13 cellular contexts compared by ENCODE assay signal in the genomic region with DNA sequence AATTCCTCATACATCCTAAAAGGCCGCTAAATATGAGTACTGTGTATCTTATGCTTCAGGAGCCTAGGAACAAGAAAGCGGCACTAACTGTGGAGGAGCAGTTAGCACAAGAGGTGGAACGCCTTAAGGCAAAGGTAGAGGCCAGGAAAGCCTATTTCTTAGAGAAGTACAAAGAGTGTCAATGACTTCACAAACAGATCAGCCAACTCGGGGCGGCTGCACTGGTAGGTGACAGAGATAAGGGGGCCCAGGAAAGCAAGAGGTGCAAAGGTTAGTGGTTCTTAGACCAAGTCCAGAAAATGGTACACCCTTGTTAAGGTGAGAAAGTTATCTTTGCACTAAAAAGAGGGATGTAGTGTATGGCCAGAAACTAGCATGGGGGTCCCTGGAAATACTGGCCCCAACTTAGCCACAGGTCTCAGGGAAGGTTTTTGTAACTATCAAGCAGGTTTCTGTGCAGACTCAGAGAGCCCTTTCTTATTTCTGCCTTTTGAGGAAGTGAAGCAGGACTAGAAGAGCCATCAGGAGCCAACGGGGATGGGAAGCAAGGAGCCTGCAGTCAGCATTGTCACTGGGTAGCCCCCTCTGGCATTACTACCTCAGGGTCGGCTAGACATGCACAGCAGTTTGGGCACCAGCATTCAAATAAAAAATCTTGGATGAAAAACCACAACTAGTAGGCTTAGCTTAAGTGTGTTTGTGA. TPM values are rescaled to one million over a fixed set of nuclear protein-coding genes. Genes with fewer than 3 reads are reported as not detected.
DNase-seq lines count a peak whose midpoint lies in the region; ATAC-seq and TF ChIP-seq lines count a peak whose summit lies in the region.
"Had no signal": no experiment of that assay in that cellular context is flagged by ENCODE, and none has a peak within 500 bp of the region (broad histone marks: within the 10 kb centered on the region; RNA-seq: fewer than 3 reads in every experiment).

No MANE protein-coding gene starts in this region.

- TF ChIP-seq CTCF in activated CD8-positive, alpha-beta T cell treated with anti-CD3 and anti-CD28 coated beads for 36 hours (IDR thresholded peaks at IDR 0.05): no peak
- TF ChIP-seq CTCF in endodermal cell (conservative IDR thresholded peaks at IDR 0.05) (no peak), Peyer's patch (IDR thresholded peaks at IDR 0.05) (no peak), MCF 10A (IDR thresholded peaks at IDR 0.05; ENCODE audit: unreplicated experiment) (no peak)

- no peaks in the 10 kb centered on the region for H3K27me3 Mint-ChIP-seq in activated CD8-positive, alpha-beta T cell treated with anti-CD3 and anti-CD28 coated beads, Interleukin-2, amount 10 ng/mL, durations not matched to agents 7 days and 5 days (ENCODE audit: low read depth)
- H3K27me3 Mint-ChIP-seq in activated CD8-positive, alpha-beta T cell treated with anti-CD3 and anti-CD28 coated beads for 36 hours: no peaks in the 10 kb centered on the region
- H3K27me3 Mint-ChIP-seq in T-helper 17 cell (no peaks in the 10 kb centered on the region), endodermal cell (ENCODE audit: insufficient read depth) (no peaks in the 10 kb centered on the region), MCF 10A (ENCODE audit: insufficient read depth, unreplicated experiment) (no peaks in the 10 kb centered on the region)
- H3K27me3 Mint-ChIP-seq: CD8-positive, alpha-beta memory T cell had no signal

- no peak for TF ChIP-seq POLR2A in Peyer's patch (IDR thresholded peaks at IDR 0.05)

- no peak overlapping the region for H3K4me3 ChIP-seq in endodermal cell (ENCODE audit: low read length)
- H3K4me3 ChIP-seq in Peyer's patch: no peak overlapping the region

- H3K9me3 ChIP-seq in T-helper 17 cell (ENCODE audit: control insufficient read depth, low read length, poor library complexity, severe bottlenecking) (no peaks in the 10 kb centered on the region), endodermal cell (ENCODE audit: control insufficient read depth, low read length) (no peaks in the 10 kb centered on the region), Peyer's patch (no peaks in the 10 kb centered on the region)

- H3K36me3 ChIP-seq in endodermal cell (ENCODE audit: control insufficient read depth, insufficient read depth, low read length) (peaks cover 17% of the 10 kb centered on the region), Peyer's patch (peaks cover 0 to 88% (median 0%) of the 10 kb centered on the region in 3 donors)

- no peak for ATAC-seq in activated CD8-positive, alpha-beta T cell treated with anti-CD3 and anti-CD28 coated beads, Interleukin-2, amount 10 ng/mL, durations not matched to agents 7 days and 5 days
- no peak for ATAC-seq in activated CD8-positive, alpha-beta T cell treated with anti-CD3 and anti-CD28 coated beads for 36 hours
- ATAC-seq in T-helper 17 cell: no peak
- ATAC-seq: HCT116 had no signal

- no peak overlapping the region for H3K27ac ChIP-seq in endodermal cell (ENCODE audit: low read depth, low read length)
- no peak overlapping the region for H3K27ac ChIP-seq in Peyer's patch
- H3K27ac ChIP-seq: 22Rv1, HL-60 had no signal

- no peaks in the 10 kb centered on the region for H3K9me3 Mint-ChIP-seq in activated CD8-positive, alpha-beta T cell treated with anti-CD3 and anti-CD28 coated beads, Interleukin-2, amount 10 ng/mL, durations not matched to agents 7 days and 5 days (ENCODE audit: insufficient read depth)
- no peaks in the 10 kb centered on the region for H3K9me3 Mint-ChIP-seq in activated CD8-positive, alpha-beta T cell treated with anti-CD3 and anti-CD28 coated beads for 36 hours
- H3K9me3 Mint-ChIP-seq in endodermal cell: no peaks in the 10 kb centered on the region
- no peaks in the 10 kb centered on the region for H3K9me3 Mint-ChIP-seq in MCF 10A (ENCODE audit: unreplicated experiment)
- H3K9me3 Mint-ChIP-seq: CD8-positive, alpha-beta memory T cell had no signal

- peaks cover 19% of the 10 kb centered on the region for H3K4me1 Mint-ChIP-seq in activated CD8-positive, alpha-beta T cell treated with anti-CD3 and anti-CD28 coated beads, Interleukin-2, amount 10 ng/mL, durations not matched to agents 7 days and 5 days (ENCODE audit: low read depth)
- peaks cover 6% of the 10 kb centered on the region for H3K4me1 Mint-ChIP-seq in activated CD8-positive, alpha-beta T cell treated with anti-CD3 and anti-CD28 coated beads for 36 hours (ENCODE audit: low read depth)
- H3K4me1 Mint-ChIP-seq in T-helper 17 cell: peaks cover 9% of the 10 kb centered on the region
- H3K4me1 Mint-ChIP-seq in endodermal cell: peaks cover 18% of the 10 kb centered on the region
- H3K4me1 Mint-ChIP-seq in MCF 10A (ENCODE audit: insufficient read depth, unreplicated experiment): no peaks in the 10 kb centered on the region

- H3K4me1 ChIP-seq in endodermal cell (ENCODE audit: control insufficient read depth, insufficient read depth, low read length) (peaks cover 6% of the 10 kb centered on the region), Peyer's patch (no peaks in the 10 kb centered on the region)

- no peak overlapping the region for H3K4me3 Mint-ChIP-seq in activated CD8-positive, alpha-beta T cell treated with anti-CD3 and anti-CD28 coated beads, Interleukin-2, amount 10 ng/mL, durations not matched to agents 7 days and 5 days
- no peak overlapping the region for H3K4me3 Mint-ChIP-seq in activated CD8-positive, alpha-beta T cell treated with anti-CD3 and anti-CD28 coated beads for 36 hours
- H3K4me3 Mint-ChIP-seq in T-helper 17 cell: no peak overlapping the region
- peak overlapping the region; percentile 1 for H3K4me3 Mint-ChIP-seq in endodermal cell
- no peak overlapping the region for H3K4me3 Mint-ChIP-seq in MCF 10A (ENCODE audit: unreplicated experiment)
- H3K4me3 Mint-ChIP-seq: CD8-positive, alpha-beta memory T cell had no signal

- POLR2A ChIA-PET in activated CD8-positive, alpha-beta T cell treated with anti-CD3 and anti-CD28 coated beads, Interleukin-2, amount 10 ng/mL, durations not matched to agents 7 days and 5 days (lab: Charles Lee): no interaction called here
- POLR2A ChIA-PET in activated CD8-positive, alpha-beta T cell treated with anti-CD3 and anti-CD28 coated beads for 36 hours (lab: Charles Lee): interaction anchor here (1.0 kb wide), 1 partner anchor 20 kb away, joined by 3 read pairs; no protein-coding TSS in a partner anchor
- POLR2A ChIA-PET in MCF 10A (lab: Yijun Ruan, JAX): interaction anchor here (1.2 kb wide), 1 partner anchor 24 kb away, joined by 4 read pairs; no protein-coding TSS in a partner anchor

- H3K27ac Mint-ChIP-seq in activated CD8-positive, alpha-beta T cell treated with anti-CD3 and anti-CD28 coated beads, Interleukin-2, amount 10 ng/mL, durations not matched to agents 7 days and 5 days: peak overlapping the region; percentile 33
- H3K27ac Mint-ChIP-seq in activated CD8-positive, alpha-beta T cell treated with anti-CD3 and anti-CD28 coated beads for 36 hours: no peak overlapping the region
- H3K27ac Mint-ChIP-seq in T-helper 17 cell: peak overlapping the region; percentile 9
- peak overlapping the region; percentile 5 for H3K27ac Mint-ChIP-seq in endodermal cell
- H3K27ac Mint-ChIP-seq in MCF 10A (ENCODE audit: low read depth, unreplicated experiment): no peak overlapping the region

- BruUV-seq in MCF 10A (replicated peaks; lab: Mats Ljungman, UMichigan): no TSS peak

- DNase-seq in activated CD8-positive, alpha-beta T cell treated with anti-CD3 and anti-CD28 coated beads, Interleukin-2, amount 10 ng/mL, durations not matched to agents 7 days and 5 days: no peak
- DNase-seq in activated CD8-positive, alpha-beta T cell treated with anti-CD3 and anti-CD28 coated beads for 36 hours: no peak
- DNase-seq in T-helper 17 cell: no peak
- peak; percentile 61 for DNase-seq in endodermal cell
- DNase-seq in Peyer's patch: no peak
- no peak for DNase-seq in EL
- no peak for DNase-seq in MCF 10A (ENCODE audit: unreplicated experiment)
- DNase-seq: CD8-positive, alpha-beta memory T cell; DMS 273 treated with DMSO at 0.1 percent for 48 hours had no signal

- CTCF ChIA-PET in activated CD8-positive, alpha-beta T cell treated with anti-CD3 and anti-CD28 coated beads, Interleukin-2, amount 10 ng/mL, durations not matched to agents 7 days and 5 days (lab: Charles Lee): interaction anchor here (0.9 to 1.3 kb wide), 4 partner anchors 24 to 177 kb away, joined by 3 to 6 read pairs (median 4); no protein-coding TSS in a partner anchor
- CTCF ChIA-PET in activated CD8-positive, alpha-beta T cell treated with anti-CD3 and anti-CD28 coated beads for 36 hours (lab: Charles Lee): interaction anchor here (0.9 to 1.6 kb wide), 4 partner anchors 24 to 178 kb away, joined by 3 to 13 read pairs (median 3); no protein-coding TSS in a partner anchor
- CTCF ChIA-PET in MCF 10A (lab: Yijun Ruan, JAX): interaction anchor here (0.5 to 1.1 kb wide), 2 partner anchors 29 to 36 kb away, joined by 3 read pairs; no protein-coding TSS in a partner anchor

- H3K36me3 Mint-ChIP-seq in activated CD8-positive, alpha-beta T cell treated with anti-CD3 and anti-CD28 coated beads, Interleukin-2, amount 10 ng/mL, durations not matched to agents 7 days and 5 days (ENCODE audit: low read depth): peaks cover 59% of the 10 kb centered on the region
- peaks cover 14% of the 10 kb centered on the region for H3K36me3 Mint-ChIP-seq in activated CD8-positive, alpha-beta T cell treated with anti-CD3 and anti-CD28 coated beads for 36 hours (ENCODE audit: low read depth)
- H3K36me3 Mint-ChIP-seq in T-helper 17 cell (ENCODE audit: low read depth) (peaks cover 12% of the 10 kb centered on the region), endodermal cell (ENCODE audit: low read depth) (peaks cover 29% of the 10 kb centered on the region), MCF 10A (ENCODE audit: insufficient read depth, unreplicated experiment) (peaks cover 84% of the 10 kb centered on the region)

- WGBS in endodermal cell (ENCODE audit: insufficient coverage in 1 of 2, insufficient read length in 1 of 2), 2 experiments: 87 to 90% methylated on average over 5 to 7 of the region's 7 CpGs

- H3K27me3 ChIP-seq in endodermal cell (ENCODE audit: control insufficient read depth, insufficient read depth, low read length, poor library complexity, severe bottlenecking) (no peaks in the 10 kb centered on the region), Peyer's patch (no peaks in the 10 kb centered on the region)

- H3K9ac ChIP-seq in endodermal cell (ENCODE audit: extremely low read depth, low read length, poor library complexity, severe bottlenecking): no peak overlapping the region

- intact Hi-C loops in activated CD8-positive, alpha-beta T cell treated with anti-CD3 and anti-CD28 coated beads for 36 hours (cut with micrococcal nuclease): no loop called here
- intact Hi-C loops in MCF 10A (cut with micrococcal nuclease): no loop called here

RNA-seq across cellular contexts. Expression of gene CALCOCO2, which starts 24.1 kb away (rescaled TPM):
- 100 to 1,000 TPM; 152 to 167 TPM for total RNA-seq in activated CD8-positive, alpha-beta T cell treated with anti-CD3 and anti-CD28 coated beads, Interleukin-2, amount 10 ng/mL, durations not matched to agents 7 days and 5 days
- total RNA-seq in activated CD8-positive, alpha-beta T cell treated with anti-CD3 and anti-CD28 coated beads for 36 hours: 10 to 100 TPM; 69.2 to 73.1 TPM
- 100 to 1,000 TPM; 152 to 154 TPM for total RNA-seq in T-helper 17 cell
- total RNA-seq in endodermal cell: 10 to 100 TPM; 38.4 to 45.2 TPM
- 43.0 TPM for polyA plus RNA-seq in endodermal cell (2013, experiment 1 of 2)
- polyA plus RNA-seq in endodermal cell (2013, experiment 2 of 2): 35.2 TPM
- total RNA-seq in Peyer's patch: 100 to 1,000 TPM; 124 to 334 (median 163) TPM
- total RNA-seq in MCF 10A (2022): 96.1 and 113 TPM in 2 replicates

RNA-seq across cellular contexts. Expression of gene ATP5MC1, which starts 37.7 kb away (rescaled TPM):
- 100 to 1,000 TPM in 1 of 2 experiments, 10 to 100 TPM in 1; 96.7 to 100 TPM for total RNA-seq in activated CD8-positive, alpha-beta T cell treated with anti-CD3 and anti-CD28 coated beads, Interleukin-2, amount 10 ng/mL, durations not matched to agents 7 days and 5 days
- total RNA-seq in activated CD8-positive, alpha-beta T cell treated with anti-CD3 and anti-CD28 coated beads for 36 hours: 100 to 1,000 TPM; 125 to 131 TPM
- total RNA-seq in T-helper 17 cell (10 to 100 TPM; 17.3 to 25.7 TPM), endodermal cell (10 to 100 TPM; 52.9 to 59.8 TPM), Peyer's patch (100 to 1,000 TPM in 3 of 4 donors, 10 to 100 TPM in 1; 56.1 to 126 (median 109) TPM), MCF 10A (2022) (149 and 150 TPM in 2 replicates)
- 91.4 TPM for polyA plus RNA-seq in endodermal cell (2013, experiment 1 of 2)
- polyA plus RNA-seq in endodermal cell (2013, experiment 2 of 2): 91.8 TPM

RNA-seq across cellular contexts. Expression of gene TTLL6, which starts 37.9 kb away (rescaled TPM):
- total RNA-seq in activated CD8-positive, alpha-beta T cell treated with anti-CD3 and anti-CD28 coated beads, Interleukin-2, amount 10 ng/mL, durations not matched to agents 7 days and 5 days: not detected
- total RNA-seq in activated CD8-positive, alpha-beta T cell treated with anti-CD3 and anti-CD28 coated beads for 36 hours: not detected
- total RNA-seq in T-helper 17 cell (not detected), endodermal cell (1 to 10 TPM in 1 of 2 donors, under 1 TPM in 1; 0.49 to 2.1 TPM), Peyer's patch (1 to 10 TPM in 3 of 4 donors, not detected in 1; 1.1 to 7.5 (median 1.5) TPM), MCF 10A (2022) (not detected in 2 replicates)
- polyA plus RNA-seq in endodermal cell (2013, experiment 1 of 2): 0.68 TPM
- 0.79 TPM for polyA plus RNA-seq in endodermal cell (2013, experiment 2 of 2)
- total RNA-seq: CD8-positive, alpha-beta memory T cell had no signal
- polyA plus RNA-seq: BJ; CD8-positive, alpha-beta memory T cell had no signal

RNA-seq across cellular contexts. Expression of gene UBE2Z, which starts 53.3 kb away (rescaled TPM):
- total RNA-seq in activated CD8-positive, alpha-beta T cell treated with anti-CD3 and anti-CD28 coated beads, Interleukin-2, amount 10 ng/mL, durations not matched to agents 7 days and 5 days: 10 to 100 TPM; 61.8 to 62.4 TPM
- 10 to 100 TPM; 71.1 to 74.3 TPM for total RNA-seq in activated CD8-positive, alpha-beta T cell treated with anti-CD3 and anti-CD28 coated beads for 36 hours
- 10 to 100 TPM; 78.9 to 84.5 TPM for total RNA-seq in T-helper 17 cell
- total RNA-seq in endodermal cell: 10 to 100 TPM; 90.2 to 99.0 TPM
- 52.5 TPM for polyA plus RNA-seq in endodermal cell (2013, experiment 1 of 2)
- polyA plus RNA-seq in endodermal cell (2013, experiment 2 of 2): 46.2 TPM
- total RNA-seq in Peyer's patch: 10 to 100 TPM; 42.9 to 58.0 (median 49.8) TPM
- 106 and 115 TPM in 2 replicates for total RNA-seq in MCF 10A (2022)

Comparison
In these comparisons a context has a peak if more than half of its experiments do, and no peak if none do; other contexts are left out.
1. H3K27ac Mint-ChIP-seq: peak in activated CD8-positive, alpha-beta T cell treated with anti-CD3 and anti-CD28 coated beads, Interleukin-2, amount 10 ng/mL, durations not matched to agents 7 days and 5 days (single experiment), T-helper 17 cell (single experiment) and endodermal cell (single experiment); none in activated CD8-positive, alpha-beta T cell treated with anti-CD3 and anti-CD28 coated beads for 36 hours (single experiment) and MCF 10A (single experiment).